8 cellular contexts compared by ENCODE assay signal in genomic region chr15:25849431-25849921, GRCh38. TPM values are rescaled to one million over a fixed set of nuclear protein-coding genes. Genes with fewer than 3 reads are reported as not detected.
DNase-seq lines count a peak whose midpoint lies in the region; ATAC-seq and TF ChIP-seq lines count a peak whose summit lies in the region.

No MANE protein-coding gene starts in this region.

- peak overlapping the region; percentile 100 for H3K27ac Mint-ChIP-seq in activated CD4-positive, alpha-beta T cell treated with anti-CD3 and anti-CD28 coated beads for 36 hours
- peak overlapping the region; percentile 99 for H3K27ac Mint-ChIP-seq in activated naive CD8-positive, alpha-beta T cell treated with anti-CD3 and anti-CD28 coated beads, Interleukin-2, amount 10 ng/mL, durations not matched to agents 7 days and 5 days

- H3K4me3 Mint-ChIP-seq in activated CD4-positive, alpha-beta T cell treated with anti-CD3 and anti-CD28 coated beads for 36 hours, result peak overlapping the region; percentile 76
- H3K4me3 Mint-ChIP-seq in activated naive CD8-positive, alpha-beta T cell treated with anti-CD3 and anti-CD28 coated beads, Interleukin-2, amount 10 ng/mL, durations not matched to agents 7 days and 5 days, result peak overlapping the region; percentile 96

- H3K9me3 Mint-ChIP-seq in activated CD4-positive, alpha-beta T cell treated with anti-CD3 and anti-CD28 coated beads for 36 hours (ENCODE audit: low read depth), result no peaks in the 10 kb centered on the region
- no peaks in the 10 kb centered on the region for H3K9me3 Mint-ChIP-seq in activated naive CD8-positive, alpha-beta T cell treated with anti-CD3 and anti-CD28 coated beads, Interleukin-2, amount 10 ng/mL, durations not matched to agents 7 days and 5 days

- H3K27me3 ChIP-seq in kidney epithelial cell (ENCODE audit: control insufficient read depth, insufficient read depth, low read length) (no peaks in the 10 kb centered on the region), stomach smooth muscle (ENCODE audit: control insufficient read depth in 1 of 2, insufficient read depth in 2 of 2, low read length in 2 of 2) (no peaks in the 10 kb centered on the region)

- POLR2A ChIA-PET in activated CD4-positive, alpha-beta T cell treated with anti-CD3 and anti-CD28 coated beads for 36 hours (lab: Charles Lee), result interaction anchor here (0.6 to 2.0 kb wide), 5 partner anchors 8 to 109 kb away, joined by 3 to 4 read pairs (median 4); no protein-coding TSS in a partner anchor
- POLR2A ChIA-PET in activated naive CD8-positive, alpha-beta T cell treated with anti-CD3 and anti-CD28 coated beads, Interleukin-2, amount 10 ng/mL, durations not matched to agents 7 days and 5 days (lab: Charles Lee), result interaction anchor here (5.9 kb wide), 1 partner anchor 12 kb away, joined by 79 read pairs; the partner anchor contains the start of gene ATP10A

- no peak for TF ChIP-seq CTCF in kidney epithelial cell (IDR thresholded peaks at IDR 0.05; ENCODE audit: insufficient read depth, low read length, poor library complexity, severe bottlenecking)

- peak overlapping the region; percentile 93 for H3K27ac ChIP-seq in stomach smooth muscle (ENCODE audit: low read length)

- H3K36me3 Mint-ChIP-seq in activated CD4-positive, alpha-beta T cell treated with anti-CD3 and anti-CD28 coated beads for 36 hours (ENCODE audit: low read depth), result peaks cover 28% of the 10 kb centered on the region
- peaks cover 30% of the 10 kb centered on the region for H3K36me3 Mint-ChIP-seq in activated naive CD8-positive, alpha-beta T cell treated with anti-CD3 and anti-CD28 coated beads, Interleukin-2, amount 10 ng/mL, durations not matched to agents 7 days and 5 days

- peak; percentile 13 for ATAC-seq in activated CD4-positive, alpha-beta T cell treated with anti-CD3 and anti-CD28 coated beads for 36 hours
- ATAC-seq in activated naive CD8-positive, alpha-beta T cell treated with anti-CD3 and anti-CD28 coated beads, Interleukin-2, amount 10 ng/mL, durations not matched to agents 7 days and 5 days (ENCODE audit: low read depth), result no peak
- ATAC-seq in esophagus mucosa (no peak), HG03135 (IDR thresholded peaks at IDR 0.05; ENCODE audit: unreplicated experiment) (no peak), GM19467 (IDR thresholded peaks at IDR 0.05; ENCODE audit: unreplicated experiment) (no peak)

- no peak overlapping the region for H3K4me3 ChIP-seq in kidney epithelial cell (ENCODE audit: low read depth, low read length)
- peak overlapping the region; percentile 72 to 83 for H3K4me3 ChIP-seq in stomach smooth muscle (ENCODE audit: low read length in 2 of 2)

- H3K4me1 Mint-ChIP-seq in activated CD4-positive, alpha-beta T cell treated with anti-CD3 and anti-CD28 coated beads for 36 hours, result peaks cover 91% of the 10 kb centered on the region
- H3K4me1 Mint-ChIP-seq in activated naive CD8-positive, alpha-beta T cell treated with anti-CD3 and anti-CD28 coated beads, Interleukin-2, amount 10 ng/mL, durations not matched to agents 7 days and 5 days, result peaks cover 83% of the 10 kb centered on the region

- peak; percentile 54 for DNase-seq in activated CD4-positive, alpha-beta T cell treated with anti-CD3 and anti-CD28 coated beads for 36 hours
- DNase-seq in activated CD4-positive, alpha-beta T cell treated with anti-CD3 and anti-CD28 coated beads for 4 hours, result no peak
- DNase-seq in activated naive CD8-positive, alpha-beta T cell treated with anti-CD3 and anti-CD28 coated beads, Interleukin-2, amount 10 ng/mL, durations not matched to agents 7 days and 5 days, result no peak
- DNase-seq in kidney epithelial cell (ENCODE audit: low read depth), result peak; percentile 64

- intact Hi-C loops in activated CD4-positive, alpha-beta T cell treated with anti-CD3 and anti-CD28 coated beads for 36 hours (cut with DNase I, micrococcal nuclease), result loop anchor here (1.0 to 10.0 kb wide), 3 partner anchors 56 to 235 kb away; no protein-coding TSS in a partner anchor

- CTCF ChIA-PET in activated CD4-positive, alpha-beta T cell treated with anti-CD3 and anti-CD28 coated beads for 36 hours (lab: Charles Lee), result interaction anchor here (0.6 to 1.1 kb wide), 2 partner anchors 11 to 19 kb away, joined by 3 read pairs; no protein-coding TSS in a partner anchor

- H3K4me1 ChIP-seq in stomach smooth muscle (ENCODE audit: control insufficient read depth, insufficient read depth, low read length), result peaks cover 54% of the 10 kb centered on the region

- H3K27me3 Mint-ChIP-seq in activated CD4-positive, alpha-beta T cell treated with anti-CD3 and anti-CD28 coated beads for 36 hours, result no peaks in the 10 kb centered on the region
- H3K27me3 Mint-ChIP-seq in activated naive CD8-positive, alpha-beta T cell treated with anti-CD3 and anti-CD28 coated beads, Interleukin-2, amount 10 ng/mL, durations not matched to agents 7 days and 5 days, result no peaks in the 10 kb centered on the region

- H3K9ac ChIP-seq in stomach smooth muscle (ENCODE audit: low read length in 2 of 2), result peak overlapping the region; percentile 47 to 71

- H3K36me3 ChIP-seq in kidney epithelial cell (ENCODE audit: control insufficient read depth, insufficient read depth, low read length), result no peaks in the 10 kb centered on the region
- peaks cover 0 to 2% of the 10 kb centered on the region in 2 donors for H3K36me3 ChIP-seq in stomach smooth muscle (ENCODE audit: control insufficient read depth in 2 of 2, insufficient read depth in 2 of 2, low read length in 2 of 2)

- H3K9me3 ChIP-seq in stomach smooth muscle (ENCODE audit: control insufficient read depth in 2 of 2, low read length in 2 of 2), result no peaks in the 10 kb centered on the region

RNA-seq across cellular contexts. Expression of gene ATP10A, which starts 13.7 kb away (rescaled TPM):
- 10 to 100 TPM; 20.5 to 22.4 TPM for total RNA-seq in activated CD4-positive, alpha-beta T cell treated with anti-CD3 and anti-CD28 coated beads for 36 hours
- total RNA-seq in activated naive CD8-positive, alpha-beta T cell treated with anti-CD3 and anti-CD28 coated beads, Interleukin-2, amount 10 ng/mL, durations not matched to agents 7 days and 5 days, result 10 to 100 TPM; 57.9 to 60.3 TPM
- total RNA-seq in kidney epithelial cell, result 7.6 and 8.0 TPM in 2 replicates
- 0.44 TPM for total RNA-seq in esophagus mucosa

Comparison
In these comparisons a context has a peak if more than half of its experiments do, and no peak if none do; other contexts are left out.
1. DNase-seq: peak in activated CD4-positive, alpha-beta T cell treated with anti-CD3 and anti-CD28 coated beads for 36 hours (single experiment) and kidney epithelial cell (single experiment); none in activated CD4-positive, alpha-beta T cell treated with anti-CD3 and anti-CD28 coated beads for 4 hours (0 of 2) and activated naive CD8-positive, alpha-beta T cell treated with anti-CD3 and anti-CD28 coated beads, Interleukin-2, amount 10 ng/mL, durations not matched to agents 7 days and 5 days (single experiment).